Comparison of ENCODE assay signal across 8 cellular contexts in the genomic region with DNA sequence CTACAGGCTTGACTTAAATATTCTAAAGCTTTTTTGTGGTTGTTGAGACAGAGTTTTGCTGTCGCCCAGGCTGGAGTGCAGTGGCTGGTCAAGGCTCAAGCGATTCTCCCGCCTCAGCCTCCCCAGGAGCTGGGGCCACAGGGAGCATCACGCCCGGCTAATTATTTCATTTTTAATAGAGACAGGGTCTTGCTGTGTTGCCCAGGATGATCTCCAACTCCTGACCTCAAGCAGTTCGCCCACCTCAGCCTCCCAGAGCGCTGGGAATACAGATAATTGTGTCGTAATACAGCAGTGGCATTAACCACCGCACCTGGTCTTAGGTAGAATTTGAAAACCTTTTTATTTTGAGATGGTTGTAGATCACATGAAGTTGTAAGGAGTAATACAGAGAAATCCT. TPM values are rescaled to one million over a fixed set of nuclear protein-coding genes. Genes with fewer than 3 reads are reported as not detected.
A peak's percentile ranks its signal among the peaks of the same experiment; 100 is the strongest.
DNase-seq lines count a peak whose midpoint lies in the region; ATAC-seq and TF ChIP-seq lines count a peak whose summit lies in the region.

No MANE protein-coding gene starts in this region.

- H3K27me3 ChIP-seq in iPS DF 6.9 (ENCODE audit: control insufficient read depth, insufficient read depth, low read length) (no peaks in the 10 kb centered on the region), spleen (replicated peaks in 1 of 7) (no peaks in the 10 kb centered on the region)

- H3K4me3 Mint-ChIP-seq in activated CD8-positive, alpha-beta T cell treated with anti-CD3 and anti-CD28 coated beads, Interleukin-2, amount 10 ng/mL, durations not matched to agents 7 days and 5 days, result peak overlapping the region; percentile 73

- POLR2A ChIA-PET in activated CD8-positive, alpha-beta T cell treated with anti-CD3 and anti-CD28 coated beads, Interleukin-2, amount 10 ng/mL, durations not matched to agents 7 days and 5 days (lab: Charles Lee), result no interaction called here

- no peaks in the 10 kb centered on the region for H3K27me3 Mint-ChIP-seq in activated CD8-positive, alpha-beta T cell treated with anti-CD3 and anti-CD28 coated beads, Interleukin-2, amount 10 ng/mL, durations not matched to agents 7 days and 5 days (ENCODE audit: low read depth)

- H3K27ac Mint-ChIP-seq in activated CD8-positive, alpha-beta T cell treated with anti-CD3 and anti-CD28 coated beads, Interleukin-2, amount 10 ng/mL, durations not matched to agents 7 days and 5 days, result peak overlapping the region; percentile 63

- H3K4me1 ChIP-seq in iPS DF 6.9 (ENCODE audit: control insufficient read depth, insufficient read depth, low read length), result peaks cover 2% of the 10 kb centered on the region
- peaks cover 31 to 91% (median 73%) of the 10 kb centered on the region in 6 donors for H3K4me1 ChIP-seq in spleen

- no peaks in the 10 kb centered on the region for H3K9me3 ChIP-seq in iPS DF 6.9 (ENCODE audit: control insufficient read depth, insufficient read depth, low read length)
- no peaks in the 10 kb centered on the region for H3K9me3 ChIP-seq in spleen

- ATAC-seq in activated CD8-positive, alpha-beta T cell treated with anti-CD3 and anti-CD28 coated beads, Interleukin-2, amount 10 ng/mL, durations not matched to agents 7 days and 5 days, result no peak
- ATAC-seq in GM18517 (IDR thresholded peaks at IDR 0.05; ENCODE audit: unreplicated experiment), result no peak

- no peak for TF ChIP-seq CTCF in HFF-Myc (IDR thresholded peaks at IDR 0.05; ENCODE audit: low read depth, low read length, missing control alignments)
- no peak for TF ChIP-seq CTCF in spleen (IDR thresholded peaks at IDR 0.05 in 8 of 11, conservative IDR thresholded peaks at IDR 0.05 in 3 of 11)

- H3K36me3 ChIP-seq in iPS DF 6.9 (ENCODE audit: control insufficient read depth, insufficient read depth, low read length) (peaks cover 2% of the 10 kb centered on the region; the same call in 1 of the 2 replicates), spleen (peaks cover 0 to 24% (median 11%) of the 10 kb centered on the region in 6 donors)

- peaks cover 24% of the 10 kb centered on the region for H3K36me3 Mint-ChIP-seq in activated CD8-positive, alpha-beta T cell treated with anti-CD3 and anti-CD28 coated beads, Interleukin-2, amount 10 ng/mL, durations not matched to agents 7 days and 5 days (ENCODE audit: low read depth)

- H3K9me3 Mint-ChIP-seq in activated CD8-positive, alpha-beta T cell treated with anti-CD3 and anti-CD28 coated beads, Interleukin-2, amount 10 ng/mL, durations not matched to agents 7 days and 5 days (ENCODE audit: insufficient read depth), result no peaks in the 10 kb centered on the region

- CTCF ChIA-PET in activated CD8-positive, alpha-beta T cell treated with anti-CD3 and anti-CD28 coated beads, Interleukin-2, amount 10 ng/mL, durations not matched to agents 7 days and 5 days (lab: Charles Lee), result no interaction called here

- peaks cover 60% of the 10 kb centered on the region for H3K4me1 Mint-ChIP-seq in activated CD8-positive, alpha-beta T cell treated with anti-CD3 and anti-CD28 coated beads, Interleukin-2, amount 10 ng/mL, durations not matched to agents 7 days and 5 days (ENCODE audit: low read depth)

- TF ChIP-seq POLR2A in spleen (IDR thresholded peaks at IDR 0.05), result no peak

- DNase-seq in HFF-Myc (ENCODE audit: extremely low read depth, low read depth), result no peak
- DNase-seq in activated CD8-positive, alpha-beta T cell treated with anti-CD3 and anti-CD28 coated beads, Interleukin-2, amount 10 ng/mL, durations not matched to agents 7 days and 5 days, result peak; percentile 16
- DNase-seq in iPS DF 6.9 (ENCODE audit: low read depth, low spot score), result no peak
- no peak for DNase-seq in spleen
- DNase-seq in NCI-H2029 (lab: John Stamatoyannopoulos, UW), result no peak
- DNase-seq in GOT3 (lab: John Stamatoyannopoulos, UW), result no peak
- no peak for DNase-seq in anterior cingulate cortex (lab: John Stamatoyannopoulos, UW)

- no CpG with 5 or more reads among the region's 9 CpGs for WGBS in iPS DF 6.9 (ENCODE audit: insufficient coverage, insufficient read length)
- 72 to 84% (median 78%) methylated on average over 9 of the region's 9 CpGs for WGBS in spleen, 5 donors

- no peak overlapping the region for H3K27ac ChIP-seq in iPS DF 6.9 (ENCODE audit: low read length)
- H3K27ac ChIP-seq in spleen, result peak overlapping the region in 6 of 8 donors; percentile 90 to 96 (median 94)

- intact Hi-C loops in spleen (cut with DNase I; ENCODE audit: low total_unique reads), result no loop called here

- H3K4me3 ChIP-seq in HFF-Myc (replicated peaks; ENCODE audit: low read depth, low read length) (peak overlapping the region; percentile 92), iPS DF 6.9 (ENCODE audit: low read length) (peak overlapping the region; percentile 2; the same call in 1 of the 2 replicates), spleen (peak overlapping the region in 7 of 8 donors; percentile 77 to 96 (median 85))

RNA-seq across cellular contexts. Expression of gene DCUN1D2, which starts 1.5 kb away (rescaled TPM):
- 10 to 100 TPM; 20.1 to 20.8 TPM for total RNA-seq in activated CD8-positive, alpha-beta T cell treated with anti-CD3 and anti-CD28 coated beads, Interleukin-2, amount 10 ng/mL, durations not matched to agents 7 days and 5 days
- total RNA-seq in spleen, result 10 to 100 TPM; 22.7 to 33.1 (median 26.3) TPM
- 10 to 100 TPM in 2 of 3 donors, 1 to 10 TPM in 1; 6.3 to 12.7 (median 11.1) TPM for polyA plus RNA-seq in spleen

RNA-seq across cellular contexts. Expression of gene ADPRHL1, which starts 38.7 kb away (rescaled TPM):
- under 1 TPM; 0.73 to 0.87 TPM for total RNA-seq in activated CD8-positive, alpha-beta T cell treated with anti-CD3 and anti-CD28 coated beads, Interleukin-2, amount 10 ng/mL, durations not matched to agents 7 days and 5 days
- total RNA-seq in spleen, result 1 to 10 TPM in 6 of 7 donors, under 1 TPM in 1; 0.74 to 4.3 (median 2.0) TPM
- 1 to 10 TPM in 1 of 3 donors, under 1 TPM in 2; 0.52 to 1.1 (median 0.68) TPM for polyA plus RNA-seq in spleen

Comparison
In these comparisons a context has a peak if more than half of its experiments do, and no peak if none do; other contexts are left out.
1. H3K4me3 ChIP-seq: peak in every context shown above with its lines; median percentile 92 in HFF-Myc; 85 in spleen; 2 in iPS DF 6.9.